21 cellular contexts compared by ENCODE assay signal in genomic region chr4:178976861-178977260, GRCh38.
"Had no signal": no experiment of that assay in that cellular context is flagged by ENCODE, and none has a peak within 500 bp of the region (broad histone marks: within the 10 kb centered on the region; RNA-seq: fewer than 3 reads in every experiment).

No MANE protein-coding gene starts in this region.

- DNase-seq: activated CD4-positive, alpha-beta T cell treated with anti-CD3 and anti-CD28 coated beads for 36 hours; activated CD4-positive, CD25-positive, alpha-beta regulatory T cell; activated naive CD4-positive, alpha-beta T cell treated with anti-CD3 and anti-CD28 coated beads for 36 hours; activated naive CD8-positive, alpha-beta T cell treated with anti-CD3 and anti-CD28 coated beads for 36 hours; activated T-cell treated with anti-CD3 and anti-CD28 coated beads for 4 hours; activated T-cell treated with anti-CD3 and anti-CD28 coated beads, Interleukin-2, amount 50 U/mL, for 72 hours; cerebellar nuclear complex; colonic mucosa; effector CD8-positive, alpha-beta T cell; esophagus squamous epithelium; foreskin melanocyte; left cardiac atrium; left ventricle myocardium superior; mucosa of descending colon; stimulated activated CD4-positive, alpha-beta T cell treated with anti-CD3 and anti-CD28 coated beads, Interleukin-15, amount 100 ng/mL, for 24 hours; stimulated activated CD4-positive, alpha-beta T cell treated with anti-CD3 and anti-CD28 coated beads, Interleukin-2, amount 100 ng/mL, for 24 hours; stimulated activated naive B cell treated with anti-CD40 and anti-IgM and Interleukin-4, amounts not matched to agents 10 μg/mL and 1 μg/mL and 100 μg/mL, for 72 hours; tibial artery; upper lobe of right lung had no signal

- H3K27me3 Mint-ChIP-seq: activated CD4-positive, alpha-beta T cell treated with anti-CD3 and anti-CD28 coated beads for 36 hours; activated naive CD8-positive, alpha-beta T cell treated with anti-CD3 and anti-CD28 coated beads for 36 hours; brain; natural killer cell treated with Interleukin-12 subunit alpha and Interleukin-12 subunit beta and Interleukin-15 and Interleukin-18, amount 100 ng/mL, for 72 hours; stimulated activated naive B cell treated with anti-CD40 and anti-IgM and Interleukin-4, amounts not matched to agents 10 μg/mL and 1 μg/mL and 100 μg/mL, for 72 hours had no signal

- H3K4me3 Mint-ChIP-seq: activated CD4-positive, alpha-beta T cell treated with anti-CD3 and anti-CD28 coated beads for 36 hours; activated naive CD4-positive, alpha-beta T cell treated with anti-CD3 and anti-CD28 coated beads for 36 hours; activated naive CD8-positive, alpha-beta T cell treated with anti-CD3 and anti-CD28 coated beads for 36 hours; activated T-cell treated with anti-CD3 and anti-CD28 coated beads, Interleukin-2, amount 50 U/mL, for 72 hours; brain; natural killer cell treated with Interleukin-12 subunit alpha and Interleukin-12 subunit beta and Interleukin-15 and Interleukin-18, amount 100 ng/mL, for 72 hours; stimulated activated naive B cell treated with anti-CD40 and anti-IgM and Interleukin-4, amounts not matched to agents 10 μg/mL and 1 μg/mL and 100 μg/mL, for 72 hours had no signal

- H3K9me3 Mint-ChIP-seq: activated naive CD4-positive, alpha-beta T cell treated with anti-CD3 and anti-CD28 coated beads for 36 hours; brain had no signal

- H3K36me3 Mint-ChIP-seq: activated naive CD8-positive, alpha-beta T cell treated with anti-CD3 and anti-CD28 coated beads for 36 hours; brain; natural killer cell treated with Interleukin-12 subunit alpha and Interleukin-12 subunit beta and Interleukin-15 and Interleukin-18, amount 100 ng/mL, for 72 hours; stimulated activated naive B cell treated with anti-CD40 and anti-IgM and Interleukin-4, amounts not matched to agents 10 μg/mL and 1 μg/mL and 100 μg/mL, for 72 hours had no signal

- H3K27ac Mint-ChIP-seq: activated CD4-positive, alpha-beta T cell treated with anti-CD3 and anti-CD28 coated beads for 36 hours; activated naive CD4-positive, alpha-beta T cell treated with anti-CD3 and anti-CD28 coated beads for 36 hours; activated naive CD8-positive, alpha-beta T cell treated with anti-CD3 and anti-CD28 coated beads for 36 hours; activated T-cell treated with anti-CD3 and anti-CD28 coated beads, Interleukin-2, amount 50 U/mL, for 72 hours; brain; natural killer cell treated with Interleukin-12 subunit alpha and Interleukin-12 subunit beta and Interleukin-15 and Interleukin-18, amount 100 ng/mL, for 72 hours; stimulated activated naive B cell treated with anti-CD40 and anti-IgM and Interleukin-4, amounts not matched to agents 10 μg/mL and 1 μg/mL and 100 μg/mL, for 72 hours had no signal

- ATAC-seq: activated CD4-positive, alpha-beta T cell treated with anti-CD3 and anti-CD28 coated beads for 36 hours; activated T-cell treated with anti-CD3 and anti-CD28 coated beads, Interleukin-2, amount 50 U/mL, for 72 hours; left cardiac atrium; left ventricle myocardium superior; mucosa of descending colon; natural killer cell treated with Interleukin-12 subunit alpha and Interleukin-12 subunit beta and Interleukin-15 and Interleukin-18, amount 100 ng/mL, for 72 hours; stimulated activated naive B cell treated with anti-CD40 and anti-IgM and Interleukin-4, amounts not matched to agents 10 μg/mL and 1 μg/mL and 100 μg/mL, for 72 hours; upper lobe of right lung had no signal

- H3K4me1 Mint-ChIP-seq: activated CD4-positive, alpha-beta T cell treated with anti-CD3 and anti-CD28 coated beads for 36 hours; activated naive CD8-positive, alpha-beta T cell treated with anti-CD3 and anti-CD28 coated beads for 36 hours; brain; stimulated activated naive B cell treated with anti-CD40 and anti-IgM and Interleukin-4, amounts not matched to agents 10 μg/mL and 1 μg/mL and 100 μg/mL, for 72 hours had no signal
